In the genomic region with DNA sequence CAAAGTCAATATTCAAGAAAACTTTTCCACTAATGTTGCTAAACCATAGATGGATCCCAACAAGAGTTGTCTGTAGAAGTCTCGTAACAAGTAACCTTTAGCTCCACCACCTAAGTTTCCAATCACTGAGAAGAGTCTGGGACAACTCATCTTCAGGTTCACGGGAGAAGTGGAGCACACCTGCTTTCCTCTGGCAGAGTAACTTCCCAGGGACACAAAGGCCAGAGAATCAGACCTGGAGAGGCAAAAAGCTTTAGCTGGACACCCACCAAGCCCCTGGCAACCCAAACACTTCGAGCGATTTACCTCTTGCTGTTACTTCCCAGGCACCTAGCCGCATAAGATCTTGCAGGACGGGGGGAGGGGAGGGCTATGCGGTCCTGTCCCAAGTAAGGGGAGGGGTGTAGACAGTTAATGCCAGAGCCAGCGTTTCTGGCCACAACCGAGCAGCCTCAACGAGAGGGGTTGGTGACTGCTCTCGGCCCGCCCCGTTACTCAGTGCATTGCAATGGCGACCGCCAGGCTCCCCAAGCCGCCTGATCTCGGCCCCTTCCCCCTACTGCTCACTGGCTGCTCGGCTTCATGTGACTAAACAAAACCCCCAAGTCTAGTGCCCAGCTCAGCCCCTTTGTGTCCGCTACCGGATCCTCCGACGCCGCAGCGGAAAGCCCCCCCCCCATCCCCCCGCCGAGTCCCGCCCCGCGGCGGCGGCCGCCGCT, we compare ENCODE assay signal across 8 cellular contexts. TPM values are rescaled to one million over a fixed set of nuclear protein-coding genes. Genes with fewer than 3 reads are reported as not detected.
DNase-seq lines count a peak whose midpoint lies in the region; ATAC-seq, FAIRE-seq and TF ChIP-seq lines count a peak whose summit lies in the region.

No MANE protein-coding gene starts in this region.

- H3K4me3 ChIP-seq in cardiac fibroblast (replicated peaks in 1 of 2; ENCODE audit: low read depth in 2 of 2, low read length in 2 of 2) (peak overlapping the region; percentile 91 to 92), keratinocyte (ENCODE audit: control insufficient read depth in 2 of 3, extremely low read depth in 1 of 3, insufficient read depth in 2 of 3, low read depth in 1 of 3, low read length in 3 of 3) (peak overlapping the region; percentile 72 to 79 (median 76))

- H2AFZ ChIP-seq in keratinocyte (ENCODE audit: control insufficient read depth, low read length), result no peak overlapping the region

- H3K9ac ChIP-seq in keratinocyte (ENCODE audit: control insufficient read depth, extremely low read depth, insufficient read depth, low read length), result peak overlapping the region; percentile 99

- FAIRE-seq in keratinocyte (lab: Jason Lieb, UNC), result no peak

- DNase-seq in 8988T, result peak; percentile 21
- DNase-seq in NCI-H2196 (lab: John Stamatoyannopoulos, UW; ENCODE audit: unreplicated experiment), result peak; percentile 77
- DNase-seq in activated CD4-positive, CD25-positive, alpha-beta regulatory T cell (lab: John Stamatoyannopoulos, UW), result peak; percentile 54 to 63 (median 54)
- DNase-seq in cardiac fibroblast (ENCODE audit: low read depth in 2 of 2), result peak; percentile 80 to 84
- peak; percentile 40 for DNase-seq in keratinocyte (ENCODE audit: low read depth, low spot score)
- DNase-seq in stimulated activated CD4-positive, alpha-beta T cell treated with anti-CD3 and anti-CD28 coated beads, Interleukin-12 subunit alpha, Interleukin-12 subunit beta, amount 100 ng/mL, for 48 hours (ENCODE audit: low read depth in 2 of 3, low spot score in 1 of 3), result peak; percentile 50 to 59 (median 58)

- peak overlapping the region; percentile 99 for H3K27ac ChIP-seq in keratinocyte (ENCODE audit: control insufficient read depth, insufficient read depth, low read length)

- no peaks in the 10 kb centered on the region for H3K9me3 ChIP-seq in keratinocyte (ENCODE audit: control insufficient read depth, low read depth, low read length)

- peaks cover 47% of the 10 kb centered on the region for H3K79me2 ChIP-seq in keratinocyte (ENCODE audit: control insufficient read depth, insufficient read depth, low read length)

- H3K36me3 ChIP-seq in keratinocyte (ENCODE audit: control insufficient read depth in 2 of 2, extremely low read depth in 1 of 2, insufficient read depth in 2 of 2, low read length in 2 of 2), result peaks cover 0 to 4% of the 10 kb centered on the region in 2 experiments

- dilution Hi-C loops in keratinocyte (cut with MboI; ENCODE audit: extremely low pct_ligation_motif_present, low sequenced_read_pairs), result no loop called here

- peak overlapping the region; percentile 73 for H3K4me2 ChIP-seq in keratinocyte (ENCODE audit: control insufficient read depth, extremely low read depth, insufficient read depth, low read depth, low read length)

- H4K20me1 ChIP-seq in keratinocyte (ENCODE audit: control insufficient read depth, extremely low read depth, insufficient read depth, low read length), result no peaks in the 10 kb centered on the region

- TF ChIP-seq POLR2A in GM18505 (IDR thresholded peaks at IDR 0.05; ENCODE audit: borderline replicate concordance, extremely low read depth, insufficient read depth, insufficient read length), result no peak

- no peaks in the 10 kb centered on the region for H3K9me1 ChIP-seq in keratinocyte (ENCODE audit: control insufficient read depth, extremely low read depth, insufficient read depth, low read length)

- H3K27me3 ChIP-seq in keratinocyte (ENCODE audit: control insufficient read depth, extremely low read depth, insufficient read depth, low read length), result no peaks in the 10 kb centered on the region

- ATAC-seq in GM18505 (IDR thresholded peaks at IDR 0.05; ENCODE audit: unreplicated experiment) (peak; percentile 45), HG02981 (IDR thresholded peaks at IDR 0.05; ENCODE audit: unreplicated experiment) (peak; percentile 44)

- H3K4me1 ChIP-seq in keratinocyte (ENCODE audit: control insufficient read depth, extremely low read depth, insufficient read depth, low read length), result peaks cover 30% of the 10 kb centered on the region

- TF ChIP-seq CTCF in cardiac fibroblast (IDR thresholded peaks at IDR 0.05; ENCODE audit: low read depth, low read length) (no peak), keratinocyte (optimal IDR thresholded peaks at IDR 0.05 in 1 of 3, IDR thresholded peaks at IDR 0.05 in 1 of 3, conservative IDR thresholded peaks at IDR 0.05 in 1 of 3; ENCODE audit: extremely low read depth in 1 of 3, insufficient read depth in 2 of 3, low read length in 3 of 3) (no peak)

RNA-seq across cellular contexts. Expression of gene ZNF644, which starts 0.7 kb away (rescaled TPM):
- polyA plus RNA-seq in keratinocyte, result 12.3 to 19.1 TPM (median 12.8 TPM) in 3 replicates
- 21.3 TPM for polyA plus RNA-seq in keratinocyte (2011; ENCODE audit: low read depth)
- 6.5 and 19.4 TPM in 2 replicates for polyA plus RNA-seq in keratinocyte (2011; cell fraction: cytosol; rRNA removed)
- 15.7 and 22.9 TPM in 2 replicates for polyA plus RNA-seq in keratinocyte (2011; cell fraction: nucleus; rRNA removed)
- polyA plus RNA-seq in keratinocyte (2012; ENCODE audit: low replicate concordance), result 15.1 and 16.4 TPM in 2 replicates
- polyA minus RNA-seq in keratinocyte, result 17.5 to 59.4 TPM (median 22.4 TPM) in 3 replicates
- 20.9 TPM for polyA minus RNA-seq in keratinocyte (2011; cell fraction: cytosol; rRNA and poly(A)+ RNA removed)
- polyA minus RNA-seq in keratinocyte (2011; cell fraction: nucleus; rRNA and poly(A)+ RNA removed), result 40.7 and 97.6 TPM in 2 replicates

Comparison
In these comparisons a context has a peak if more than half of its experiments do, and no peak if none do; other contexts are left out.
1. Peak in every context shown above with its lines: DNase-seq, ATAC-seq, H3K4me3 ChIP-seq and H3K27ac ChIP-seq.
2. DNase-seq: peak in every context shown above with its lines; median percentile 82 in cardiac fibroblast; 77 in NCI-H2196; 58 in stimulated activated CD4-positive, alpha-beta T cell treated with anti-CD3 and anti-CD28 coated beads, Interleukin-12 subunit alpha, Interleukin-12 subunit beta, amount 100 ng/mL, for 48 hours; 54 in activated CD4-positive, CD25-positive, alpha-beta regulatory T cell; 40 in keratinocyte; 21 in 8988T.